Comparison of ENCODE assay signal across 24 cellular contexts in the genomic region with DNA sequence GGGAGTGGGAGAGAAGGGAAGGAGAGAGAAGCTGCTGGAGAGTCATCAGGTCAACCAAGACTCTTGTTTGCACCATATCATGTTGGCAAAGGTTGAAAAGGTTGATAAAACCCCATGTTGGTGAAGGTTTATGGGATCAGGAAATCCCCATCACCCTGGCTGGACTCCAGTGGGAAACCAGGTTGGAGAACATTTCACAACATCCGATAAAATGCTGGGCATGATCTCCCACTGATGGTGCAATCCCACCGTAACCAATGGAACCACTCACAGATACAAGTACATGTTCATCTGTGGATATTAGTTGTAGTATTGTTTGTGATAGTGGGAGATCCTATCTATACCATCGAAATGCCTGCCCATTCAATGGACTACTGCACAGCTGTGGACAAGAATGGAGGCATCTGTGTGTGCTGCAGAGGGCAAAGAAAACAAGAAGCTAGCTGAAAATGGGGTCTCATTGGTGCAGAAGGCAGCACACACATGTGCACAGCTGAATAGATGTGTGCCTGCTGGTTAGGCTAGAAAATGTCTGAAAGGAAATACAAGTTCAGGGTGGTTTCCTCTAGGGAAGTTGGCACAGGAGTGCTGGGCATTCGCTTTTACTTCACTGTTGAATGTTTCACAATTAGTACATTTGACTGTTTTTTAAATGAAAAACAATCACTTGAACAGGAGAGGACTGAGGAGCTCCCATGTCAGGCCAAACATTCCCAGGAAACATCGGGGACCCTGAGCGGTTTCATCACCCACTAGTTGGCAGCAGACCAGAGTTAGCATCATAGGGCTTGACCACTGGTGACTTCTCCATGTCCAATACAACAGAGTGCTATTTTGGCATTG.
"Had no signal": no experiment of that assay in that cellular context is flagged by ENCODE, and none has a peak within 500 bp of the region (broad histone marks: within the 10 kb centered on the region; RNA-seq: fewer than 3 reads in every experiment).

No MANE protein-coding gene starts in this region.

- H3K4me1 ChIP-seq: ascending aorta, body of pancreas, Peyer's patch had no signal

- H3K36me3 ChIP-seq: ascending aorta, Peyer's patch had no signal

- H3K27me3 Mint-ChIP-seq: activated CD4-positive, alpha-beta T cell treated with anti-CD3 and anti-CD28 coated beads, Interleukin-2, amount 10 ng/mL, durations not matched to agents 24 days and 14 days; activated CD8-positive, alpha-beta memory T cell treated with anti-CD3 and anti-CD28 coated beads, Interleukin-2, amount 10 ng/mL, durations not matched to agents 7 days and 5 days had no signal

- H3K9me3 Mint-ChIP-seq: activated B cell treated with CpG ODN at 0.5 μM for 24 hours; activated CD4-positive, alpha-beta T cell treated with anti-CD3 and anti-CD28 coated beads, Interleukin-2, amount 10 ng/mL, durations not matched to agents 24 days and 14 days; activated naive CD4-positive, alpha-beta T cell treated with anti-CD3 and anti-CD28 coated beads, Interleukin-2, amount 50 U/mL, for 72 hours; activated naive CD8-positive, alpha-beta T cell treated with anti-CD3 and anti-CD28 coated beads, Interleukin-2, amount 50 U/mL, for 24 hours; activated T-cell treated with anti-CD3 and anti-CD28 coated beads, Interleukin-2, amount 50 U/mL, for 4 hours; T-helper 1 cell treated with Interleukin-12 subunit alpha and Interleukin-12 subunit beta and Interleukin-4 antibody, amounts not matched to agents 30 μg/mL and 1 μg/mL, for 36 hours had no signal

- H3K4me3 ChIP-seq: ascending aorta, body of pancreas, Peyer's patch had no signal

- H3K27me3 ChIP-seq: ascending aorta, body of pancreas, Peyer's patch had no signal

- H3K9me3 ChIP-seq: ascending aorta, body of pancreas, Peyer's patch had no signal

- H3K27ac Mint-ChIP-seq: activated B cell treated with CpG ODN at 0.5 μM for 24 hours; activated CD4-positive, alpha-beta T cell treated with anti-CD3 and anti-CD28 coated beads, Interleukin-2, amount 10 ng/mL, durations not matched to agents 24 days and 14 days; activated CD8-positive, alpha-beta memory T cell treated with anti-CD3 and anti-CD28 coated beads, Interleukin-2, amount 10 ng/mL, durations not matched to agents 7 days and 5 days; activated naive CD4-positive, alpha-beta T cell treated with anti-CD3 and anti-CD28 coated beads, Interleukin-2, amount 50 U/mL, for 72 hours; activated naive CD8-positive, alpha-beta T cell treated with anti-CD3 and anti-CD28 coated beads, Interleukin-2, amount 50 U/mL, for 24 hours; IgD-negative memory B cell; T-helper 1 cell treated with Interleukin-12 subunit alpha and Interleukin-12 subunit beta and Interleukin-4 antibody, amounts not matched to agents 30 μg/mL and 1 μg/mL, for 36 hours had no signal

- H3K36me3 Mint-ChIP-seq: activated CD8-positive, alpha-beta memory T cell treated with anti-CD3 and anti-CD28 coated beads, Interleukin-2, amount 10 ng/mL, durations not matched to agents 7 days and 5 days; activated naive CD4-positive, alpha-beta T cell treated with anti-CD3 and anti-CD28 coated beads, Interleukin-2, amount 50 U/mL, for 72 hours; IgD-negative memory B cell had no signal

- H3K4me3 Mint-ChIP-seq: activated B cell treated with CpG ODN at 0.5 μM for 24 hours; activated CD4-positive, alpha-beta T cell treated with anti-CD3 and anti-CD28 coated beads, Interleukin-2, amount 10 ng/mL, durations not matched to agents 24 days and 14 days; activated CD8-positive, alpha-beta memory T cell treated with anti-CD3 and anti-CD28 coated beads, Interleukin-2, amount 10 ng/mL, durations not matched to agents 7 days and 5 days; activated naive CD8-positive, alpha-beta T cell treated with anti-CD3 and anti-CD28 coated beads, Interleukin-2, amount 50 U/mL, for 24 hours; activated T-cell treated with anti-CD3 and anti-CD28 coated beads, Interleukin-2, amount 50 U/mL, for 4 hours; IgD-negative memory B cell; T-helper 1 cell treated with Interleukin-12 subunit alpha and Interleukin-12 subunit beta and Interleukin-4 antibody, amounts not matched to agents 30 μg/mL and 1 μg/mL, for 36 hours had no signal

- ATAC-seq: activated CD8-positive, alpha-beta memory T cell treated with anti-CD3 and anti-CD28 coated beads, Interleukin-2, amount 10 ng/mL, durations not matched to agents 7 days and 5 days; activated naive CD4-positive, alpha-beta T cell treated with anti-CD3 and anti-CD28 coated beads, Interleukin-2, amount 50 U/mL, for 72 hours; activated naive CD8-positive, alpha-beta T cell treated with anti-CD3 and anti-CD28 coated beads, Interleukin-2, amount 50 U/mL, for 24 hours; activated T-cell treated with anti-CD3 and anti-CD28 coated beads, Interleukin-2, amount 50 U/mL, for 4 hours; body of pancreas had no signal

- H3K4me1 Mint-ChIP-seq: activated B cell treated with CpG ODN at 0.5 μM for 24 hours; activated CD4-positive, alpha-beta T cell treated with anti-CD3 and anti-CD28 coated beads, Interleukin-2, amount 10 ng/mL, durations not matched to agents 24 days and 14 days; activated CD8-positive, alpha-beta memory T cell treated with anti-CD3 and anti-CD28 coated beads, Interleukin-2, amount 10 ng/mL, durations not matched to agents 7 days and 5 days; activated naive CD8-positive, alpha-beta T cell treated with anti-CD3 and anti-CD28 coated beads, Interleukin-2, amount 50 U/mL, for 24 hours; IgD-negative memory B cell had no signal

- H3K27ac ChIP-seq: ascending aorta, body of pancreas, KMS-11, Peyer's patch had no signal

- DNase-seq: activated B cell treated with CpG ODN at 0.5 μM for 24 hours; activated CD4-positive, alpha-beta T cell treated with anti-CD3 and anti-CD28 coated beads for 1 hour; activated CD4-positive, alpha-beta T cell treated with anti-CD3 and anti-CD28 coated beads, Interleukin-2, amount 10 ng/mL, durations not matched to agents 24 days and 14 days; activated CD4-positive, alpha-beta T cell treated with anti-CD3 and anti-CD28 coated beads, Interleukin-2, amount 50 U/mL, for 48 hours; activated CD8-positive, alpha-beta memory T cell treated with anti-CD3 and anti-CD28 coated beads, Interleukin-2, amount 10 ng/mL, durations not matched to agents 7 days and 5 days; activated effector memory CD4-positive, alpha-beta T cell treated with anti-CD3 and anti-CD28 coated beads, Interleukin-2, amount 50 U/mL, for 16 hours; activated naive CD4-positive, alpha-beta T cell treated with Interleukin-2 at 50 U/mL for 16 hours; activated naive CD8-positive, alpha-beta T cell treated with anti-CD3 and anti-CD28 coated beads, Interleukin-2, amount 50 U/mL, for 24 hours; activated T-cell treated with anti-CD3 and anti-CD28 coated beads, Interleukin-2, amount 50 U/mL, for 4 hours; amniotic stem cell; body of pancreas; NCI-H1105 treated with DMSO at 0.1 percent for 48 hours; NCI-H1436 treated with DMSO at 0.1 percent for 48 hours; NCI-H187; NCI-H2081; NCI-H510A treated with DMSO at 0.1 percent for 48 hours; NCI-H69; Peyer's patch; SHP77 treated with DMSO at 0.1 percent for 48 hours had no signal
